ENCODE assay signal across 18 cellular contexts in the genomic region with DNA sequence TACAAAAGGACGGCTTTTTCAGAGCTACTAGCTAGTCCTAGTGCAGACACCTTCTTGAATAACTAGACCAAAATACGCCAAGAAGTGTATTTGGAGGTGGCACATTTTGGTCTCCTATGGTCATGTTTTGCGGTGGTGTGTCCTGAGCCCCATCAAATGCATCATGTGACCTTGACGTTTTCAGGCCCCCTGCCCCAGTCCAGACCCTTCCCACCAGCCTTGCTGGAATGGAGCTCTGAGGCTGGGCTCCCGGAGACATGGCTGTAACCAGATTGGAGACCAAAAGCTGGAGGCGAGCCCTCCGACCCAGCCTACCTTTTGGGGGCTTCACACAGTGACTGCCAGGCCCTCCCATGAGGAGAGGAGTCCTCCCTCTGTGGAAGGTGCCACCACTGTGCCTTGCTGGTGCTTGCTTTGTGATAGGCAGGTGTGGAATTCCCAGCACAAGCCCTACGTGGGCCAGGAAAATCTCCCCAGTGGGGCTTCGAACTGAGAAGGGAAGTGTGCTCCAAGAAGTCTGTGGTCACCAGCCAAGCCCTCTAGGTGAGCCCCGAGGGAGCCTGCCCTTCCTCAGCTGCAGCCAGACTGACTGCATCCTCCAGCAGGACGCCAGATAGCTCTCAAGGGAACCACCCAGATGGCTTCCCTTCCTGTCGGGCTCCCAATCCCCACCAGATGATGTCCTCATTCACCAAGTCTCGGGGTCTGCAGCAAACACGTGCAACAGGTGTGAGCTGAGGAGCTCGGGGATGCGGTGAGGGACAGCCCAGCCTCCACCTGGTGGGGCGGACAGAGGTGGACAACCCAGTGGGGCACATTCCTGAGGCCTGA.
DNase-seq lines count a peak whose midpoint lies in the region; ATAC-seq, FAIRE-seq and TF ChIP-seq lines count a peak whose summit lies in the region.
"Had no signal": no experiment of that assay in that cellular context is flagged by ENCODE, and none has a peak within 500 bp of the region (broad histone marks: within the 10 kb centered on the region; RNA-seq: fewer than 3 reads in every experiment).

No MANE protein-coding gene starts in this region.

- H3K4me2 ChIP-seq in H9 (ENCODE audit: insufficient read depth, insufficient read length, low read length) (no peak overlapping the region), K562 (ENCODE audit: insufficient read depth, low read length) (no peak overlapping the region)
- H3K4me2 ChIP-seq: GM23338 had no signal

- TF ChIP-seq CTCF in Caco-2 (IDR thresholded peaks at IDR 0.05; ENCODE audit: insufficient read depth in 1 of 2, low read depth in 1 of 2, low read length in 1 of 2, severe bottlenecking in 1 of 2, unreplicated experiment in 1 of 2) (no peak), H9 (conservative IDR thresholded peaks at IDR 0.05) (no peak), K562 (IDR thresholded peaks at IDR 0.05 in 2 of 3, conservative IDR thresholded peaks at IDR 0.05 in 1 of 3; ENCODE audit: insufficient read depth in 2 of 3, low read depth in 1 of 3, low read length in 3 of 3) (no peak), CD14-positive monocyte (IDR thresholded peaks at IDR 0.05) (no peak)

- in situ Hi-C loops in K562 (cut with MboI) = no loop called here

- H3K36me3 Mint-ChIP-seq in Caco-2 (ENCODE audit: insufficient read depth, unreplicated experiment) = peaks cover 5% of the 10 kb centered on the region
- no peaks in the 10 kb centered on the region; a peak in 1 of 7 replicates for H3K36me3 Mint-ChIP-seq in H9 (ENCODE audit: insufficient read depth in 1 of 3, low read depth in 3 of 3)
- no peaks in the 10 kb centered on the region for H3K36me3 Mint-ChIP-seq in CD14-positive monocyte
- H3K36me3 Mint-ChIP-seq: activated CD8-positive, alpha-beta memory T cell treated with anti-CD3 and anti-CD28 coated beads, Interleukin-2, amount 10 ng/mL, durations not matched to agents 7 days and 5 days; activated naive CD8-positive, alpha-beta T cell; stimulated activated effector memory CD8-positive, alpha-beta T cell treated with anti-CD3 and anti-CD28 coated beads, Interleukin-12 subunit alpha, Interleukin-12 subunit beta, amount 100 ng/mL, for 72 hours had no signal

- no peak overlapping the region for H3K23ac ChIP-seq in H9 (ENCODE audit: insufficient read length, low read depth, low read length)

- intact Hi-C loops in Caco-2 (cut with micrococcal nuclease; ENCODE audit: unreplicated experiment) (no loop called here), K562 (cut with micrococcal nuclease) (no loop called here), CD14-positive monocyte (cut with micrococcal nuclease) (no loop called here)

- CTCF ChIA-PET in Caco-2 (lab: Charles Lee) = no interaction called here
- CTCF ChIA-PET in K562 (lab: Yijun Ruan, JAX; ENCODE audit: low intra/inter-chr PET ratio) = no interaction called here

- H3K4me1 ChIP-seq in Caco-2 (peaks cover 46% of the 10 kb centered on the region), H9 (ENCODE audit: insufficient read depth, low read length) (peaks cover 4% of the 10 kb centered on the region; the same call in 1 of the 2 replicates), K562 (replicated peaks in 1 of 2; ENCODE audit: control insufficient read depth in 2 of 2, insufficient read depth in 2 of 2, low read length in 2 of 2) (no peaks in the 10 kb centered on the region)

- H3K27ac Mint-ChIP-seq in Caco-2 (ENCODE audit: unreplicated experiment) (peak overlapping the region; percentile 45), H9 (no peak overlapping the region), CD14-positive monocyte (no peak overlapping the region)
- H3K27ac Mint-ChIP-seq: activated CD8-positive, alpha-beta memory T cell treated with anti-CD3 and anti-CD28 coated beads, Interleukin-2, amount 10 ng/mL, durations not matched to agents 7 days and 5 days; activated naive CD8-positive, alpha-beta T cell; effector memory CD8-positive, alpha-beta T cell; GM23338; stimulated activated effector memory CD8-positive, alpha-beta T cell treated with anti-CD3 and anti-CD28 coated beads, Interleukin-12 subunit alpha, Interleukin-12 subunit beta, amount 100 ng/mL, for 72 hours had no signal

- BruUV-seq in Caco-2 (replicated peaks; lab: Mats Ljungman, UMichigan) (no TSS peak), K562 (replicated peaks; lab: Mats Ljungman, UMichigan) (no TSS peak)

- H2BK15ac ChIP-seq in H9 (ENCODE audit: low read depth, low read length) = no peak overlapping the region

- no peak overlapping the region for H2BK5ac ChIP-seq in H9 (ENCODE audit: insufficient read length, low read length)

- H3K79me2 ChIP-seq in H9 (ENCODE audit: insufficient read depth, low read length) (no peaks in the 10 kb centered on the region), K562 (ENCODE audit: control insufficient read depth, insufficient read depth, low read length) (no peaks in the 10 kb centered on the region)

- H3K27me3 Mint-ChIP-seq in Caco-2 (ENCODE audit: insufficient read depth, unreplicated experiment) = no peaks in the 10 kb centered on the region
- 0 out of 2 replicates have a peak, but pooled peaks cover 1% of the 10 kb centered on the region for H3K27me3 Mint-ChIP-seq in H9 (ENCODE audit: low read depth)
- H3K27me3 Mint-ChIP-seq in CD14-positive monocyte (ENCODE audit: low read depth in 3 of 3) = peaks cover 0 to 16% (median 6%) of the 10 kb centered on the region in 3 donors
- H3K27me3 Mint-ChIP-seq: activated CD8-positive, alpha-beta memory T cell treated with anti-CD3 and anti-CD28 coated beads, Interleukin-2, amount 10 ng/mL, durations not matched to agents 7 days and 5 days; activated naive CD8-positive, alpha-beta T cell had no signal

- H3K23me2 ChIP-seq in H9 (ENCODE audit: insufficient read length, low read depth, low read length, poor library complexity, severe bottlenecking) = no peaks in the 10 kb centered on the region

- no peak overlapping the region for H3T11ph ChIP-seq in H9 (ENCODE audit: low read length)

- peak in 1 of 2 experiments; percentile 14 for DNase-seq in Caco-2
- peak; percentile 22 for DNase-seq in H9
- DNase-seq in K562 (ENCODE audit: extremely low read depth in 1 of 4, low spot score in 3 of 4) = no peak
- peak; percentile 73 for DNase-seq in mesenteric fat pad (ENCODE audit: low spot score)
- no peak for DNase-seq in superior temporal gyrus (ENCODE audit: extremely low spot score)
- DNase-seq in EL = no peak
- DNase-seq in CD14-positive monocyte (ENCODE audit: low spot score) = no peak
- DNase-seq: activated CD4-positive, alpha-beta T cell treated with anti-CD3 and anti-CD28 coated beads for 1 hour; effector memory CD8-positive, alpha-beta T cell; left colon; midbrain; NCI-H1930; NCI-H446 treated with DMSO at 0.1 percent for 48 hours had no signal

- H3K14ac ChIP-seq in H9 (ENCODE audit: insufficient read depth, low read length) = no peak overlapping the region

- H4K8ac ChIP-seq in H9 (replicated peaks; ENCODE audit: insufficient read length, low read depth, low read length) = no peak overlapping the region

- H3K9ac ChIP-seq in H9 (ENCODE audit: extremely low read depth, insufficient read length, low read length) (no peak overlapping the region), K562 (ENCODE audit: insufficient read depth in 1 of 2, low read depth in 2 of 2, low read length in 2 of 2) (no peak overlapping the region)

- H4K20me1 ChIP-seq in H9 (ENCODE audit: control insufficient read depth, insufficient read depth, insufficient read length) (no peaks in the 10 kb centered on the region), K562 (replicated peaks; ENCODE audit: control insufficient read depth, insufficient read depth, low read length) (0 out of 2 replicates have a peak, but pooled peaks cover 3% of the 10 kb centered on the region)

- no peak overlapping the region for H3K4ac ChIP-seq in H9 (ENCODE audit: low read depth, low read length)

- H2AK5ac ChIP-seq in H9 (ENCODE audit: insufficient read length, low read length) = no peak overlapping the region

- H3K9me3 Mint-ChIP-seq in Caco-2 (ENCODE audit: unreplicated experiment) (peaks cover under 1% of the 10 kb centered on the region), H9 (no peaks in the 10 kb centered on the region), CD14-positive monocyte (peaks cover 0 to 2% (median 0%) of the 10 kb centered on the region in 7 donors)
- H3K9me3 Mint-ChIP-seq: effector memory CD8-positive, alpha-beta T cell; GM23338; nephron; stimulated activated effector memory CD8-positive, alpha-beta T cell treated with anti-CD3 and anti-CD28 coated beads, Interleukin-12 subunit alpha, Interleukin-12 subunit beta, amount 100 ng/mL, for 72 hours had no signal

- POLR2A ChIA-PET in Caco-2 (lab: Charles Lee) = no interaction called here
- POLR2A ChIA-PET in K562 (lab: Yijun Ruan, JAX) = interaction anchor here (0.6 to 1.1 kb wide), 3 partner anchors 14 to 602 kb away, joined by 3 to 6 read pairs (median 4); no protein-coding TSS in a partner anchor

- no peak overlapping the region for H2BK120ac ChIP-seq in H9 (ENCODE audit: low read depth, low read length, poor library complexity, severe bottlenecking)

- no peak overlapping the region for H4K5ac ChIP-seq in H9 (ENCODE audit: insufficient read length, low read depth, low read length)

- no peaks in the 10 kb centered on the region; the same call in 1 of the 2 replicates for H3K9me3 ChIP-seq in Caco-2
- H3K9me3 ChIP-seq in H9 (ENCODE audit: control insufficient read depth, low read depth, low read length) = no peaks in the 10 kb centered on the region
- no peaks in the 10 kb centered on the region for H3K9me3 ChIP-seq in K562 (replicated peaks; ENCODE audit: control insufficient read depth, insufficient read depth, low read depth, low read length)

- no peak overlapping the region for H2AFZ ChIP-seq in H9 (ENCODE audit: low read length)
- H2AFZ ChIP-seq in K562 (ENCODE audit: low read depth, low read length) = no peak overlapping the region

- TF ChIP-seq EP300 in K562 (IDR thresholded peaks at IDR 0.05; ENCODE audit: low read length) = no peak

- no peak for TF ChIP-seq POLR2A in K562 (conservative IDR thresholded peaks at IDR 0.05)

- no peak overlapping the region for H3K4me3 ChIP-seq in Caco-2 (ENCODE audit: low read depth, low read length)
- H3K4me3 ChIP-seq in K562 = no peak overlapping the region
- H3K4me3 ChIP-seq: GM23338 had no signal

- H4K91ac ChIP-seq in H9 (ENCODE audit: insufficient read length, low read depth, low read length) = no peak overlapping the region

- H3K4me3 Mint-ChIP-seq in Caco-2 (ENCODE audit: unreplicated experiment) = no peak overlapping the region
- no peak overlapping the region for H3K4me3 Mint-ChIP-seq in H9
- no peak overlapping the region for H3K4me3 Mint-ChIP-seq in CD14-positive monocyte
- H3K4me3 Mint-ChIP-seq: activated CD8-positive, alpha-beta memory T cell treated with anti-CD3 and anti-CD28 coated beads, Interleukin-2, amount 10 ng/mL, durations not matched to agents 7 days and 5 days; activated naive CD8-positive, alpha-beta T cell; effector memory CD8-positive, alpha-beta T cell; GM23338; nephron; stimulated activated effector memory CD8-positive, alpha-beta T cell treated with anti-CD3 and anti-CD28 coated beads, Interleukin-12 subunit alpha, Interleukin-12 subunit beta, amount 100 ng/mL, for 72 hours had no signal

- no peak overlapping the region for H3K56ac ChIP-seq in H9 (ENCODE audit: insufficient read length, low read depth, low read length)

- no peak for TF ChIP-seq RAD21 in K562 (CRISPR knock-in tag; conservative IDR thresholded peaks at IDR 0.05 in 1 of 2, IDR thresholded peaks at IDR 0.05 in 1 of 2)

- H3K18ac ChIP-seq in H9 (ENCODE audit: insufficient read length, low read depth, low read length) = no peak overlapping the region

- H3K4me1 Mint-ChIP-seq in Caco-2 (ENCODE audit: low read depth, unreplicated experiment) = peaks cover 26% of the 10 kb centered on the region
- H3K4me1 Mint-ChIP-seq in H9 = peaks cover 7 to 20% of the 10 kb centered on the region in 2 experiments
- peaks cover 3% of the 10 kb centered on the region for H3K4me1 Mint-ChIP-seq in CD14-positive monocyte
- H3K4me1 Mint-ChIP-seq: activated CD8-positive, alpha-beta memory T cell treated with anti-CD3 and anti-CD28 coated beads, Interleukin-2, amount 10 ng/mL, durations not matched to agents 7 days and 5 days; stimulated activated effector memory CD8-positive, alpha-beta T cell treated with anti-CD3 and anti-CD28 coated beads, Interleukin-12 subunit alpha, Interleukin-12 subunit beta, amount 100 ng/mL, for 72 hours had no signal

- H3K27me3 ChIP-seq in Caco-2 (replicated peaks; ENCODE audit: control insufficient read depth, insufficient read depth, low read length) = no peaks in the 10 kb centered on the region
- no peaks in the 10 kb centered on the region for H3K27me3 ChIP-seq in H9 (ENCODE audit: insufficient read depth, low read length)
- peaks cover 8 to 58% of the 10 kb centered on the region in 2 experiments; a peak in 3 of 5 replicates for H3K27me3 ChIP-seq in K562 (ENCODE audit: control insufficient read depth in 2 of 2, insufficient read depth in 2 of 2, low read length in 2 of 2)

- no peak overlapping the region for H2BK12ac ChIP-seq in H9 (ENCODE audit: insufficient read length, low read depth, low read length)

- H3K27ac ChIP-seq in H9 (ENCODE audit: insufficient read length, low read depth, low read length) = no peak overlapping the region
- H3K27ac ChIP-seq in K562 (ENCODE audit: extremely low read depth, low read depth, low read length) = no peak overlapping the region

- H3K79me1 ChIP-seq in H9 (ENCODE audit: insufficient read depth, low read depth, low read length, poor library complexity, severe bottlenecking) = no peaks in the 10 kb centered on the region

- H3K36me3 ChIP-seq in Caco-2 (ENCODE audit: control insufficient read depth, insufficient read depth, low read length) (no peaks in the 10 kb centered on the region), K562 (ENCODE audit: control insufficient read depth, insufficient read depth, low read length) (no peaks in the 10 kb centered on the region)

- ATAC-seq in K562 = no peak; the same call in 2 of the 3 replicates
- ATAC-seq: activated CD8-positive, alpha-beta memory T cell treated with anti-CD3 and anti-CD28 coated beads, Interleukin-2, amount 10 ng/mL, durations not matched to agents 7 days and 5 days; effector memory CD8-positive, alpha-beta T cell; GM23338; left colon; stimulated activated effector memory CD8-positive, alpha-beta T cell treated with anti-CD3 and anti-CD28 coated beads, Interleukin-12 subunit alpha, Interleukin-12 subunit beta, amount 100 ng/mL, for 72 hours had no signal

- no peak for FAIRE-seq in K562 (lab: Jason Lieb, UNC)

- H2BK20ac ChIP-seq in H9 (ENCODE audit: low read depth, low read length, poor library complexity, severe bottlenecking) = no peak overlapping the region

- no CpG with 5 or more reads among the region's 17 CpGs for WGBS in H9 (ENCODE audit: extremely low coverage, insufficient read length, low lambda C conversion rate)
- WGBS in K562 (ENCODE audit: insufficient coverage, low coverage, missing lambda C conversion rate) = 0% methylated on average over 14 of the region's 17 CpGs

- no peaks in the 10 kb centered on the region for H3K9me1 ChIP-seq in K562 (ENCODE audit: control insufficient read depth, insufficient read depth, low read length)

Comparison
In these comparisons a context has a peak if more than half of its experiments do, and no peak if none do; other contexts are left out.
1. DNase-seq: peak in H9 (single experiment) and mesenteric fat pad (single experiment); none in K562 (0 of 4), superior temporal gyrus (single experiment), EL (single experiment) and CD14-positive monocyte (single experiment).